ENCODE assay signal across 8 cellular contexts in the genomic region with DNA sequence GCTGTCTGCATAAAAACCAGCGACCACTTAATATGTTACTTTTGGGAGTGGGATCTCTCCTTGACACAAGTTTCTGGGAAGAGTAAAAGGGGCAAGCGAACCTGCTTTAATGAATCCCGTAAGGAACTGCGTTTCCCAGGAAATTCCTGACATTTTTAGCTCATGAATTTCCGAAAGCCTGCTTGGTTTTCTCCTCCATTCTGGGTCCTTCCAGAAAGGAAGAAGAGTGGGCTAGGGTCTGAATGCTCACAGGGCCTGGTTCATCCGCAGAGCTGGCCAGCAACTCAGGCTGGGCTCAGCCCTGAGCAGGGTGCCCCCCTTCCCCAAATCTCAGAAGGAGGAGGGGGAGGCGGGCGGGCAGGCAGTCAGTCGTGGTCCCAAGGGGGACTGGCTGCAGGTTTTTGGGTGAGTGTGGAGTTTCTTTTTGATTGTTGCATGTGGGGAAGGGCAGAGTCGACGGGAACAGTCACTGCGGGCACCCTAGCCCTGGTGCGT. TPM values are rescaled to one million over a fixed set of nuclear protein-coding genes. Genes with fewer than 3 reads are reported as not detected.
DNase-seq lines count a peak whose midpoint lies in the region; ATAC-seq and TF ChIP-seq lines count a peak whose summit lies in the region.

No MANE protein-coding gene starts in this region.

- H3K36me3 Mint-ChIP-seq in CD4-positive, alpha-beta T cell (ENCODE audit: low read depth): peaks cover 19% of the 10 kb centered on the region

- POLR2A ChIA-PET in CD4-positive, alpha-beta T cell (lab: Charles Lee): interaction anchor here (1.3 to 1.4 kb wide), 4 partner anchors 8 to 474 kb away, joined by 3 to 7 read pairs (median 4); no protein-coding TSS in a partner anchor

- H3K27me3 Mint-ChIP-seq in CD4-positive, alpha-beta T cell: peaks cover 6% of the 10 kb centered on the region

- H3K9me3 ChIP-seq in CD4-positive, alpha-beta T cell (ENCODE audit: control insufficient read depth, low read length): no peaks in the 10 kb centered on the region
- H3K9me3 ChIP-seq in MG63 (no peaks in the 10 kb centered on the region), osteoblast (ENCODE audit: low read depth, low read length) (no peaks in the 10 kb centered on the region)
- no peaks in the 10 kb centered on the region for H3K9me3 ChIP-seq in effector memory CD4-positive, alpha-beta T cell (ENCODE audit: control insufficient read depth, low read length)

- peaks cover 11% of the 10 kb centered on the region; the same call in 1 of the 2 replicates for H3K36me3 ChIP-seq in MG63
- H3K36me3 ChIP-seq in effector memory CD4-positive, alpha-beta T cell (ENCODE audit: control insufficient read depth, insufficient read depth, low read length): no peaks in the 10 kb centered on the region
- H3K36me3 ChIP-seq in osteoblast (ENCODE audit: insufficient read depth, low read length): no peaks in the 10 kb centered on the region

- peaks cover 95% of the 10 kb centered on the region for H3K79me2 ChIP-seq in osteoblast (ENCODE audit: insufficient read depth, low read length)

- H2AFZ ChIP-seq in osteoblast (ENCODE audit: low read length): no peak overlapping the region

- no peak for DNase-seq in CD4-positive, alpha-beta T cell
- no peak for DNase-seq in MG63
- no peak for DNase-seq in effector memory CD4-positive, alpha-beta T cell
- DNase-seq in osteoblast (ENCODE audit: insufficient read length, low spot score, missing footprints): peak; percentile 88
- no peak for DNase-seq in NCI-H1436 (lab: John Stamatoyannopoulos, UW)
- no peak for DNase-seq in NK-92 treated with Interleukin-12 subunit alpha and Interleukin-12 subunit beta, amount 100 ng/mL, for 24 hours (lab: John Stamatoyannopoulos, UW)
- DNase-seq in DMS153 (lab: John Stamatoyannopoulos, UW): no peak

- H3K4me1 ChIP-seq in effector memory CD4-positive, alpha-beta T cell (ENCODE audit: control insufficient read depth, insufficient read depth, low read length, poor library complexity, severe bottlenecking): peaks cover 32% of the 10 kb centered on the region
- peaks cover 39% of the 10 kb centered on the region for H3K4me1 ChIP-seq in osteoblast (ENCODE audit: insufficient read depth, low read length)

- peaks cover 10% of the 10 kb centered on the region for H3K27me3 ChIP-seq in CD4-positive, alpha-beta T cell (ENCODE audit: control insufficient read depth, insufficient read depth, low read length)
- no peaks in the 10 kb centered on the region for H3K27me3 ChIP-seq in MG63
- no peaks in the 10 kb centered on the region for H3K27me3 ChIP-seq in effector memory CD4-positive, alpha-beta T cell (replicated peaks; ENCODE audit: control insufficient read depth, insufficient read depth, low read length, poor library complexity, severe bottlenecking)
- H3K27me3 ChIP-seq in osteoblast (ENCODE audit: insufficient read depth, low read length): no peaks in the 10 kb centered on the region

- H3K9me3 Mint-ChIP-seq in CD4-positive, alpha-beta T cell: no peaks in the 10 kb centered on the region

- peak overlapping the region; percentile 71; the same call in 1 of the 2 replicates for H3K4me3 ChIP-seq in MG63
- H3K4me3 ChIP-seq in effector memory CD4-positive, alpha-beta T cell (ENCODE audit: insufficient read depth, low read depth, low read length, poor library complexity, severe bottlenecking): peak overlapping the region; percentile 87
- H3K4me3 ChIP-seq in osteoblast (ENCODE audit: insufficient read depth, low read length): peak overlapping the region; percentile 82

- intact Hi-C loops in CD4-positive, alpha-beta T cell (cut with DNase I, micrococcal nuclease): loop anchor here in 1 of 2 experiments (2.0 to 10.0 kb wide), 5 partner anchors 38 to 1538 kb away; a partner anchor contains a TSS

- peaks cover 60% of the 10 kb centered on the region for H4K20me1 ChIP-seq in osteoblast (ENCODE audit: insufficient read depth, low read length)

- no peak for TF ChIP-seq CTCF in CD4-positive, alpha-beta T cell (IDR thresholded peaks at IDR 0.05)
- no peak for TF ChIP-seq CTCF in osteoblast (IDR thresholded peaks at IDR 0.05; ENCODE audit: extremely low read depth, low read depth, low read length)

- peak overlapping the region; percentile 96 for H3K27ac Mint-ChIP-seq in CD4-positive, alpha-beta T cell

- CTCF ChIA-PET in CD4-positive, alpha-beta T cell (lab: Charles Lee): interaction anchor here (0.9 to 2.6 kb wide), 4 partner anchors 10 to 32 kb away, joined by 3 to 10 read pairs (median 3); no protein-coding TSS in a partner anchor

- no peak for ATAC-seq in CD4-positive, alpha-beta T cell (ENCODE audit: poor library complexity)
- ATAC-seq in GM18870 (IDR thresholded peaks at IDR 0.05; ENCODE audit: unreplicated experiment): no peak

- H3K4me1 Mint-ChIP-seq in CD4-positive, alpha-beta T cell (ENCODE audit: low read depth): peaks cover 87% of the 10 kb centered on the region

- peak overlapping the region; percentile 100 for H3K4me3 Mint-ChIP-seq in CD4-positive, alpha-beta T cell

- H3K27ac ChIP-seq in CD4-positive, alpha-beta T cell (ENCODE audit: low read depth, low read length): peak overlapping the region; percentile 83
- no peak overlapping the region for H3K27ac ChIP-seq in effector memory CD4-positive, alpha-beta T cell (ENCODE audit: insufficient read depth, low read length, poor library complexity, severe bottlenecking)
- peak overlapping the region; percentile 72 for H3K27ac ChIP-seq in osteoblast (ENCODE audit: low read depth, low read length)

- peak overlapping the region; percentile 94 for H3K4me2 ChIP-seq in osteoblast (ENCODE audit: insufficient read depth, low read length)

RNA-seq across cellular contexts. Expression of a gene that starts 1.2 kb away (rescaled TPM):
- 1 to 10 TPM; 7.0 to 7.9 TPM for total RNA-seq in CD4-positive, alpha-beta T cell
- total RNA-seq in MG63 (2014; rRNA removed; shearing (Covaris generic); ENCODE audit: low replicate concordance): 6.9 and 15.8 TPM in 2 replicates
- 29.7 and 30.1 TPM in 2 replicates for total RNA-seq in osteoblast

RNA-seq across cellular contexts. Expression of a gene that starts 13.0 kb away (rescaled TPM):
- 1 to 10 TPM; 1.5 TPM for total RNA-seq in CD4-positive, alpha-beta T cell
- 1.4 TPM in 2 replicates for total RNA-seq in MG63 (2014; rRNA removed; shearing (Covaris generic); ENCODE audit: low replicate concordance)
- total RNA-seq in osteoblast: 10.5 and 13.0 TPM in 2 replicates
